In the genomic region with DNA sequence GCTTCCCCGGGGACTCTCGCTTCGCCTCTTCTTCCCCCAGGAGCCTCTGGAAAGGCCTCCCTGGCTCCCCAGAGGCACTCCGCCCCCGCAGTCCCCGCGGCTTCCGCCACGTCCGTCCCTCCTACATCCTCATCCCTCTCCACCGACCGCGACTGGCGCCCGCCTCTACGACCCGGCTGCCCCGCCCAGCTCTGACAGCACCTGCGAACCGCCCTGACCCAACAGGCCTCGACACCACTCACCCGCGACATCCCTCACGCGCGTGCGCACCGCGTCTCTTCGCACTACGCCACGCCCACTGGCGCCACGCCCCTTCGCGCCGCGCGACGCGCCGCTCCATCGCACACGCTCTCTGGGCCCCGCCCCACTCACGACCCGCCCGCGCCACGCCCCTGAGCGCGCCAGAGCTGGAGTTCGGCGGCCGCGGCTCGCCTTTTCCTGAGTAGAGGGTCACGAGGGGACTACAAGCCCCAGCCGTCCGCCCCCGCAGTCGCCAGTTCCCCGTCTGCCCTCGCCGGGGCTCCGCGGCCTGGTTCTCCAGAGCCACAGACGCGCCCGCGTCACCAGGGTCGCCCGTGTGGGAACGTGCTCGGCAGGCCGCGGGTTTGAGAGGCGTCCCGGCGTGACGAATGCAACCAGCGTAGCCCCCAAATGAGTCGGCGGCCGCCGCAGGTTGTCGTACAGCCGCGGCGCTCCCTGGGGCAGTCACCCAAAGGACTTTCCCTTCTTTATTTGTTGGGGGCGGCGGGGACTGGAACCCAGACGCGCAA, we compare ENCODE assay signal across 8 cellular contexts. TPM values are rescaled to one million over a fixed set of nuclear protein-coding genes. Genes with fewer than 3 reads are reported as not detected.
DNase-seq lines count a peak whose midpoint lies in the region; ATAC-seq and TF ChIP-seq lines count a peak whose summit lies in the region.

No MANE protein-coding gene starts in this region.

- POLR2A ChIA-PET in Caco-2 (lab: Charles Lee), result interaction anchor here (0.6 to 1.5 kb wide), 5 partner anchors 56 to 125 kb away, joined by 4 to 9 read pairs (median 4); a partner anchor contains a TSS

- H3K9ac ChIP-seq in mesenchymal stem cell (ENCODE audit: low read length), result peak overlapping the region; percentile 96

- peak overlapping the region in 1 of 2 experiments; percentile 87 for H3K14ac ChIP-seq in mesenchymal stem cell (ENCODE audit: low read length in 2 of 2)

- H3K4ac ChIP-seq in mesenchymal stem cell (ENCODE audit: low read depth in 1 of 2, low read length in 2 of 2), result peak overlapping the region; percentile 84 to 96

- H3K27ac Mint-ChIP-seq in Caco-2 (ENCODE audit: unreplicated experiment), result peak overlapping the region; percentile 87

- peak overlapping the region; percentile 75 for H2BK15ac ChIP-seq in mesenchymal stem cell (ENCODE audit: low read depth, poor library complexity, severe bottlenecking)

- H2BK120ac ChIP-seq in mesenchymal stem cell (ENCODE audit: low read depth, low read length), result peak overlapping the region; percentile 85

- peak in 1 of 2 experiments; percentile 4 for TF ChIP-seq CTCF in Caco-2 (IDR thresholded peaks at IDR 0.05; ENCODE audit: insufficient read depth in 1 of 2, low read depth in 1 of 2, low read length in 1 of 2, severe bottlenecking in 1 of 2, unreplicated experiment in 1 of 2)

- peak overlapping the region; percentile 83 to 94 for H3K18ac ChIP-seq in mesenchymal stem cell (ENCODE audit: low read depth in 1 of 2, low read length in 2 of 2)

- DNase-seq in Caco-2, result peak; percentile 94 to 96
- DNase-seq in HT1080 (ENCODE audit: low read depth), result peak; percentile 97
- DNase-seq in NK-92 treated with Interleukin-12 subunit alpha and Interleukin-12 subunit beta, amount 100 ng/mL, for 24 hours (lab: John Stamatoyannopoulos, UW), result peak; percentile 98
- DNase-seq in activated CD8-positive, alpha-beta memory T cell treated with anti-CD3 and anti-CD28 coated beads for 4 hours (ENCODE audit: low read depth in 2 of 2), result peak; percentile 93 to 95
- peak; percentile 94 for DNase-seq in effector CD8-positive, alpha-beta T cell (lab: John Stamatoyannopoulos, UW)
- DNase-seq in mesenchymal stem cell, result peak; percentile 93
- peak; percentile 86 for DNase-seq in stimulated activated CD8-positive, alpha-beta memory T cell treated with anti-CD3 and anti-CD28 coated beads, Interleukin-12 subunit alpha, Interleukin-12 subunit beta, amount 100 ng/mL, for 24 hours (ENCODE audit: extremely low read depth)

- ATAC-seq in GM21381 (IDR thresholded peaks at IDR 0.05; ENCODE audit: unreplicated experiment), result peak; percentile 78

- peak overlapping the region; percentile 90 for H3K4me3 Mint-ChIP-seq in Caco-2 (ENCODE audit: unreplicated experiment)

- H3K27ac ChIP-seq in mesenchymal stem cell (ENCODE audit: low read length, poor library complexity, severe bottlenecking), result peak overlapping the region; percentile 82

- no peaks in the 10 kb centered on the region for H3K27me3 ChIP-seq in Caco-2 (replicated peaks; ENCODE audit: control insufficient read depth, insufficient read depth, low read length)
- no peaks in the 10 kb centered on the region for H3K27me3 ChIP-seq in mesenchymal stem cell (ENCODE audit: control insufficient read depth in 1 of 2, insufficient read depth in 1 of 2, low read length in 2 of 2)

- H3K4me2 ChIP-seq in mesenchymal stem cell (ENCODE audit: low read length, poor library complexity, severe bottlenecking), result peak overlapping the region; percentile 80

- H3K36me3 Mint-ChIP-seq in Caco-2 (ENCODE audit: insufficient read depth, unreplicated experiment), result peaks cover 16% of the 10 kb centered on the region

- intact Hi-C loops in Caco-2 (cut with micrococcal nuclease; ENCODE audit: unreplicated experiment), result loop anchor here (2.0 to 5.0 kb wide), 2 partner anchors 81 to 127 kb away; a partner anchor contains a TSS

- WGBS in mesenchymal stem cell, result under 1% methylated on average over 91 of the region's 94 CpGs

- H2AFZ ChIP-seq in mesenchymal stem cell (ENCODE audit: low read depth, low read length), result peak overlapping the region; percentile 84

- peak overlapping the region; percentile 98 for H4K8ac ChIP-seq in mesenchymal stem cell (ENCODE audit: low read length)

- peaks cover 5% of the 10 kb centered on the region; the same call in 1 of the 2 replicates for H3K4me1 ChIP-seq in Caco-2
- H3K4me1 ChIP-seq in mesenchymal stem cell (ENCODE audit: control insufficient read depth, insufficient read depth, low read depth, low read length), result peaks cover 4% of the 10 kb centered on the region

- CTCF ChIA-PET in Caco-2 (lab: Charles Lee), result no interaction called here

- H3K36me3 ChIP-seq in Caco-2 (ENCODE audit: control insufficient read depth, insufficient read depth, low read length), result no peaks in the 10 kb centered on the region; the same call in 1 of the 2 replicates
- peaks cover 3 to 24% of the 10 kb centered on the region in 2 experiments for H3K36me3 ChIP-seq in mesenchymal stem cell (ENCODE audit: control insufficient read depth in 1 of 2, insufficient read depth in 2 of 2, low read depth in 1 of 2, low read length in 2 of 2)

- peak overlapping the region; percentile 94 for H4K91ac ChIP-seq in mesenchymal stem cell (ENCODE audit: low read length)

- H3K79me1 ChIP-seq in mesenchymal stem cell (replicated peaks; ENCODE audit: low read length, poor library complexity, severe bottlenecking), result peaks cover 3% of the 10 kb centered on the region

- H3K23ac ChIP-seq in mesenchymal stem cell (ENCODE audit: low read length in 2 of 2), result no peak overlapping the region

- H2BK12ac ChIP-seq in mesenchymal stem cell (ENCODE audit: low read length in 2 of 2), result peak overlapping the region in 1 of 2 experiments; percentile 96

- H2BK5ac ChIP-seq in mesenchymal stem cell (ENCODE audit: low read depth, low read length, poor library complexity, severe bottlenecking), result peak overlapping the region; percentile 87

- BruUV-seq in Caco-2 (replicated peaks; lab: Mats Ljungman, UMichigan), result no TSS peak

- H3K4me1 Mint-ChIP-seq in Caco-2 (ENCODE audit: low read depth, unreplicated experiment), result peaks cover 11% of the 10 kb centered on the region

- H3K9me3 ChIP-seq in Caco-2 (no peaks in the 10 kb centered on the region), mesenchymal stem cell (ENCODE audit: control insufficient read depth, low read length) (no peaks in the 10 kb centered on the region)

- no peaks in the 10 kb centered on the region for H3K27me3 Mint-ChIP-seq in Caco-2 (ENCODE audit: insufficient read depth, unreplicated experiment)

- H3K9me3 Mint-ChIP-seq in Caco-2 (ENCODE audit: unreplicated experiment), result no peaks in the 10 kb centered on the region

- peak overlapping the region; percentile 37 for H2AK5ac ChIP-seq in mesenchymal stem cell (ENCODE audit: low read length, severe bottlenecking)

- peak overlapping the region; percentile 89 for H3K4me3 ChIP-seq in Caco-2 (ENCODE audit: low read depth, low read length)
- H3K4me3 ChIP-seq in mesenchymal stem cell (ENCODE audit: insufficient read depth in 1 of 2, low read depth in 1 of 2, low read length in 2 of 2), result peak overlapping the region; percentile 79 to 87

RNA-seq across cellular contexts. Expression of a gene that starts 56.2 kb away (rescaled TPM):
- total RNA-seq in Caco-2 (2022), result 5.8 and 8.6 TPM in 2 replicates
- total RNA-seq in HT1080 (2014; rRNA removed; shearing (Covaris generic)), result 1.3 and 2.0 TPM in 2 replicates
- 0.15 and 0.46 TPM in 2 replicates for polyA plus RNA-seq in HT1080 (2015; cell fraction: cytosol; rRNA removed)
- polyA plus RNA-seq in HT1080 (2015; cell fraction: nucleus; rRNA removed), result 2.3 and 4.8 TPM in 2 replicates
- polyA plus RNA-seq in mesenchymal stem cell (2013, experiment 1 of 2), result 2.7 TPM
- 1.8 TPM for polyA plus RNA-seq in mesenchymal stem cell (2013, experiment 2 of 2)

Comparison
In these comparisons a context has a peak if more than half of its experiments do, and no peak if none do; other contexts are left out.
1. Peak in every context shown above with its lines: DNase-seq, ATAC-seq, H3K4me3 ChIP-seq and H3K27ac ChIP-seq.